Comparison of ENCODE assay signal across 16 cellular contexts in genomic region chr7:82548141-82548688, GRCh38.
"Had no signal": no experiment of that assay in that cellular context is flagged by ENCODE, and none has a peak within 500 bp of the region (broad histone marks: within the 10 kb centered on the region; RNA-seq: fewer than 3 reads in every experiment).

No MANE protein-coding gene starts in this region.

- H3K27ac ChIP-seq: gastroesophageal sphincter, neural progenitor cell, pancreas had no signal

- H3K27me3 ChIP-seq: gastroesophageal sphincter, neural progenitor cell, pancreas had no signal

- H3K36me3 ChIP-seq: gastroesophageal sphincter, neural progenitor cell, pancreas had no signal

- H3K27me3 Mint-ChIP-seq: progenitor cell of endocrine pancreas had no signal

- H3K4me2 ChIP-seq: neural progenitor cell, smooth muscle cell had no signal

- H3K4me3 ChIP-seq: gastroesophageal sphincter, neural progenitor cell, pancreas, smooth muscle cell had no signal

- H3K4me3 Mint-ChIP-seq: naive thymus-derived CD8-positive, alpha-beta T cell; neural progenitor cell had no signal

- ATAC-seq: esophagus mucosa; gastroesophageal sphincter; left cardiac atrium; naive thymus-derived CD8-positive, alpha-beta T cell; pancreas; right cardiac atrium had no signal

- H3K27ac Mint-ChIP-seq: naive thymus-derived CD8-positive, alpha-beta T cell; neural progenitor cell; progenitor cell of endocrine pancreas had no signal

- DNase-seq: effector memory CD4-positive, alpha-beta T cell; kidney; left cardiac atrium; mesendoderm; naive thymus-derived CD8-positive, alpha-beta T cell; nucleus accumbens; pancreas; right cardiac atrium; stimulated activated CD4-positive, alpha-beta T cell treated with anti-CD3 and anti-CD28 coated beads, Interleukin-2, amount 100 ng/mL, for 48 hours; stimulated activated naive CD4-positive, alpha-beta T cell treated with Interleukin-2 at 50 U/mL for 16 hours; trophoblast cell had no signal

- H3K4me1 Mint-ChIP-seq: naive thymus-derived CD8-positive, alpha-beta T cell; neural progenitor cell had no signal

- H3K9me3 ChIP-seq: gastroesophageal sphincter, pancreas had no signal

- H3K9ac ChIP-seq: neural progenitor cell had no signal

- H3K36me3 Mint-ChIP-seq: naive thymus-derived CD8-positive, alpha-beta T cell; neural progenitor cell had no signal

- H3K4me1 ChIP-seq: gastroesophageal sphincter, neural progenitor cell, pancreas had no signal

- H2AFZ ChIP-seq: neural progenitor cell had no signal
